ENCODE assay signal across 1 cellular context in the genomic region with DNA sequence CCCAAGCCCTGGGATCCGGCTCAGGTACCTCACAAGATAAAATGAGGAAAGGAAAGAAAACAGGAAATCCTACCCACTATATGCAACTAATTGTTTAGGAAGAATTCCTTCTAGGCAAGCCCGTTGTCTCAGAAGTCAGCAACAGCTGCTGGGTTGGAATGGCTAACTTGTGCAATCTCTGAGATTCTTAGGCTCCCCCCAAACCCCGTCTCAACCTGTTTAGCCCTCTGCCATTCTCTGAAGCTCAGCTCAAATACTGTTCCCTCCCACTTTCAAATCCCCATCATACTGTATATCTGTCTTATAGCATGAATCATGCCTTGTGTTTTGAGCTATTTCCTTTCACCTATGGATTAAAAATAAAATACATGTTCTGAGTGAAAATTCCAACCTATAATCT.
TF ChIP-seq lines count a peak whose summit lies in the region.

No MANE protein-coding gene starts in this region.

TF ChIP-seq in endothelial cell of umbilical vein, 7 proteins besides CTCF, POLR2A, EP300 and RAD21:
- no peak for TF ChIP-seq MYC (IDR thresholded peaks at IDR 0.05; ENCODE audit: low read depth, low read length)
- no peak for TF ChIP-seq JUN (IDR thresholded peaks at IDR 0.05; ENCODE audit: borderline replicate concordance, insufficient read depth, insufficient read length, low read depth)
- no peak for TF ChIP-seq MAX (IDR thresholded peaks at IDR 0.05; ENCODE audit: insufficient read depth, insufficient read length)
- TF ChIP-seq EZH2 (IDR thresholded peaks at IDR 0.05; ENCODE audit: borderline replicate concordance, low read depth, low read length, severe bottlenecking): no peak
- TF ChIP-seq GATA2 (IDR thresholded peaks at IDR 0.05; ENCODE audit: insufficient read depth, insufficient read length, low read depth, low read length): no peak
- TF ChIP-seq POLR2AphosphoS5 (IDR thresholded peaks at IDR 0.05; ENCODE audit: insufficient read depth, low read depth, low read length): no peak
- no peak for TF ChIP-seq FOS (IDR thresholded peaks at IDR 0.05; ENCODE audit: borderline replicate concordance, insufficient read depth, low read length)
